ENCODE assay signal across 1 cellular context in the genomic region with DNA sequence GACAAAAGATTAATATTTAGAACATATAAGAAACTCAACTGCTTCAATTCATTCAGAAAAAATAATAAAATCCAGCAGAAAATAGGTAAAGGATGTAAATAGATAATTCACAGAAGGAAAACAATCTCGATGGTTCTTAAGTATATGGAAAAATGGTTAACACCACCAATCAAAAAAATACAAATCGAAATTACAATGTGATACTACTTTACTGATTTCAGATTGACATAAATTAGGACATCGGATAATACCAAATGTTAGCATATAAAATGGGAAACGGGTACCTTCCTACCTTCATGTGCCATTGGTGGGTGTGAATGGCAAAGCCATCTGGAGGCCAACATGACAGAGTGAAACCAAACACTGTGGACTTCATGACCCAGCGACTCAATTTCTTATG.
TF ChIP-seq lines count a peak whose summit lies in the region.

No MANE protein-coding gene starts in this region.

TF ChIP-seq in IMR-90, 13 proteins besides CTCF, POLR2A, EP300 and RAD21:
- TF ChIP-seq CEBPB (IDR thresholded peaks at IDR 0.05; ENCODE audit: low read depth, low read length) (no peak), BHLHE40 (IDR thresholded peaks at IDR 0.05; ENCODE audit: low read depth, low read length) (no peak), FOS (IDR thresholded peaks at IDR 0.05; ENCODE audit: low read depth, low read length) (no peak), MAFK (IDR thresholded peaks at IDR 0.05; ENCODE audit: low read depth, low read length) (no peak), MXI1 (IDR thresholded peaks at IDR 0.05; ENCODE audit: borderline replicate concordance, low read depth, low read length) (no peak), MAZ (IDR thresholded peaks at IDR 0.05; ENCODE audit: borderline replicate concordance, low read depth, low read length) (no peak), USF2 (IDR thresholded peaks at IDR 0.05; ENCODE audit: low read depth, low read length) (no peak), SMC3 (IDR thresholded peaks at IDR 0.05; ENCODE audit: low read depth, low read length) (no peak), RFX5 (IDR thresholded peaks at IDR 0.05; ENCODE audit: low read depth, low read length) (no peak)
- TF ChIP-seq, protein P1, sequence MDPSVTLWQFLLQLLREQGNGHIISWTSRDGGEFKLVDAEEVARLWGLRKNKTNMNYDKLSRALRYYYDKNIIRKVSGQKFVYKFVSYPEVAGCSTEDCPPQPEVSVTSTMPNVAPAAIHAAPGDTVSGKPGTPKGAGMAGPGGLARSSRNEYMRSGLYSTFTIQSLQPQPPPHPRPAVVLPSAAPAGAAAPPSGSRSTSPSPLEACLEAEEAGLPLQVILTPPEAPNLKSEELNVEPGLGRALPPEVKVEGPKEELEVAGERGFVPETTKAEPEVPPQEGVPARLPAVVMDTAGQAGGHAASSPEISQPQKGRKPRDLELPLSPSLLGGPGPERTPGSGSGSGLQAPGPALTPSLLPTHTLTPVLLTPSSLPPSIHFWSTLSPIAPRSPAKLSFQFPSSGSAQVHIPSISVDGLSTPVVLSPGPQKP (IDR thresholded peaks at IDR 0.05; ENCODE audit: borderline replicate concordance, low read depth, low read length): no peak
TF ChIP-seq in IMR-90: peak in this region for 0.
